12 cellular contexts compared by ENCODE assay signal in the genomic region with DNA sequence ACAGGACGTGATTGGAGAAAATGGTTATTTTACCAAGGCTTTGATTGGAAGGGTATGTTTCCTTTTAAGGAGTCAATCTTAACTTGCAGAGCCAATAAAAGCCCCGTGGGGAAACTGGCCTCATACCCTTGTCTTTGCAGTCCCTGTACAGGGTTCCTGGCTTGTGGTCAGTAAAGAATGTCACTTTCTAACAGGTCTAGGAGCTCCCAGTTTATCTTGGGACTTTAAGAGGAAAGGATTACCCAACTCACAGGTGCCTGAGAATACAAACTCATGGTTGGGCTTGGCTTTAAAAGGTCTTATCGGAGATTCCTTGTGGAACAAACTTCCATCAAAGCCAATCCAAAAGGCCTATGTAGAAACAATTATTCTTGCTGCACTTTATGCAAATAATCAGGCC.
"Had no signal": no experiment of that assay in that cellular context is flagged by ENCODE, and none has a peak within 500 bp of the region (broad histone marks: within the 10 kb centered on the region; RNA-seq: fewer than 3 reads in every experiment).

No MANE protein-coding gene starts in this region.

- H3K36me3 ChIP-seq: sigmoid colon had no signal

- H3K9me3 ChIP-seq: sigmoid colon, testis had no signal

- H3K27ac ChIP-seq: foreskin keratinocyte, sigmoid colon, testis had no signal

- DNase-seq: activated CD4-positive, alpha-beta T cell treated with anti-CD3 and anti-CD28 coated beads for 1 hour; activated CD4-positive, alpha-beta T cell treated with anti-CD3 and anti-CD28 coated beads, Interleukin-2, amount 50 U/mL, for 1 hour; activated CD8-positive, alpha-beta T cell treated with anti-CD3 and anti-CD28 coated beads, Interleukin-2, amount 10 ng/mL, durations not matched to agents 7 days and 5 days; effector memory CD4-positive, alpha-beta T cell; foreskin keratinocyte; naive B cell; sigmoid colon; stimulated activated CD4-positive, alpha-beta T cell treated with anti-CD3 and anti-CD28 coated beads, Interleukin-2, amount 100 ng/mL, for 48 hours; stimulated activated CD8-positive, alpha-beta memory T cell treated with anti-CD3 and anti-CD28 coated beads, Interleukin-4, amount 100 ng/mL, for 48 hours; stimulated activated naive B cell treated with anti-CD40 and anti-IgM and Interleukin-4, amounts not matched to agents 10 μg/mL and 1 μg/mL and 100 μg/mL, for 72 hours; T-helper 9 cell; testis had no signal

- H3K27me3 ChIP-seq: foreskin keratinocyte, sigmoid colon, testis had no signal

- ATAC-seq: activated CD8-positive, alpha-beta T cell treated with anti-CD3 and anti-CD28 coated beads, Interleukin-2, amount 10 ng/mL, durations not matched to agents 7 days and 5 days; foreskin keratinocyte; stimulated activated naive B cell treated with anti-CD40 and anti-IgM and Interleukin-4, amounts not matched to agents 10 μg/mL and 1 μg/mL and 100 μg/mL, for 72 hours had no signal

- H3K4me1 ChIP-seq: foreskin keratinocyte had no signal

- H3K4me3 ChIP-seq: sigmoid colon, testis had no signal
